In genomic region chr20:2693286-2693995, GRCh38 we compare ENCODE assay signal across 8 cellular contexts. TPM values are rescaled to one million over a fixed set of nuclear protein-coding genes. Genes with fewer than 3 reads are reported as not detected.
DNase-seq lines count a peak whose midpoint lies in the region; ATAC-seq and TF ChIP-seq lines count a peak whose summit lies in the region.

No MANE protein-coding gene starts in this region.

- peak overlapping the region; percentile 48 for H3K4me3 ChIP-seq in Caco-2 (ENCODE audit: low read depth, low read length)

- intact Hi-C loops in Caco-2 (cut with micrococcal nuclease; ENCODE audit: unreplicated experiment): no loop called here
- intact Hi-C loops in Right ventricle myocardium inferior (cut with DNase I): loop anchor here (5.0 kb wide), 1 partner anchor 49 kb away; no protein-coding TSS in a partner anchor
- intact Hi-C loops in posterior cingulate gyrus (cut with DNase I): loop anchor here (5.0 kb wide), 1 partner anchor 49 kb away; no protein-coding TSS in a partner anchor

- peaks cover 6% of the 10 kb centered on the region for H3K4me1 ChIP-seq in Caco-2

- H3K4me3 Mint-ChIP-seq in Caco-2 (ENCODE audit: unreplicated experiment): peak overlapping the region; percentile 8
- H3K4me3 Mint-ChIP-seq in activated T-cell treated with anti-CD3 and anti-CD28 coated beads, Interleukin-2, amount 50 U/mL, for 4 hours: no peak overlapping the region

- H3K36me3 ChIP-seq in Caco-2 (ENCODE audit: control insufficient read depth, insufficient read depth, low read length): no peaks in the 10 kb centered on the region

- H3K27ac Mint-ChIP-seq in Caco-2 (ENCODE audit: unreplicated experiment): no peak overlapping the region

- no peaks in the 10 kb centered on the region for H3K9me3 ChIP-seq in Caco-2

- H3K9me3 Mint-ChIP-seq in Caco-2 (ENCODE audit: unreplicated experiment): no peaks in the 10 kb centered on the region
- H3K9me3 Mint-ChIP-seq in activated T-cell treated with anti-CD3 and anti-CD28 coated beads, Interleukin-2, amount 50 U/mL, for 4 hours: no peaks in the 10 kb centered on the region

- H3K27me3 ChIP-seq in Caco-2 (replicated peaks; ENCODE audit: control insufficient read depth, insufficient read depth, low read length): peaks cover 1% of the 10 kb centered on the region

- CTCF ChIA-PET in Caco-2 (lab: Charles Lee): interaction anchor here (0.7 to 1.1 kb wide), 2 partner anchors 41 to 486 kb away, joined by 3 read pairs; no protein-coding TSS in a partner anchor

- peaks cover 17% of the 10 kb centered on the region for H3K27me3 Mint-ChIP-seq in Caco-2 (ENCODE audit: insufficient read depth, unreplicated experiment)
- H3K27me3 Mint-ChIP-seq in activated T-cell treated with anti-CD3 and anti-CD28 coated beads, Interleukin-2, amount 50 U/mL, for 4 hours (ENCODE audit: low read depth): peaks cover 42% of the 10 kb centered on the region

- H3K4me1 Mint-ChIP-seq in Caco-2 (ENCODE audit: low read depth, unreplicated experiment): peaks cover 12% of the 10 kb centered on the region
- H3K4me1 Mint-ChIP-seq in activated T-cell treated with anti-CD3 and anti-CD28 coated beads, Interleukin-2, amount 50 U/mL, for 4 hours (ENCODE audit: low read depth): peaks cover 12% of the 10 kb centered on the region

- DNase-seq in Caco-2: peak in 1 of 2 experiments; percentile 68
- DNase-seq in NCI-H2171 (lab: John Stamatoyannopoulos, UW): peak; percentile 71
- peak; percentile 43 for DNase-seq in activated T-cell treated with anti-CD3 and anti-CD28 coated beads, Interleukin-2, amount 50 U/mL, for 4 hours
- no peak for DNase-seq in Right ventricle myocardium inferior (ENCODE audit: missing footprints)
- DNase-seq in posterior cingulate gyrus: peak in 8 of 10 donors; percentile 39 to 93 (median 62)
- no peak for DNase-seq in HT-29 (ENCODE audit: low spot score)

- H3K36me3 Mint-ChIP-seq in Caco-2 (ENCODE audit: insufficient read depth, unreplicated experiment): peaks cover 5% of the 10 kb centered on the region
- peaks cover 2% of the 10 kb centered on the region for H3K36me3 Mint-ChIP-seq in activated T-cell treated with anti-CD3 and anti-CD28 coated beads, Interleukin-2, amount 50 U/mL, for 4 hours (ENCODE audit: insufficient read depth)

- peak; percentile 55 to 66 for ATAC-seq in activated T-cell treated with anti-CD3 and anti-CD28 coated beads, Interleukin-2, amount 50 U/mL, for 4 hours
- peak; percentile 59 for ATAC-seq in Right ventricle myocardium inferior
- no peak for ATAC-seq in GM21515 (IDR thresholded peaks at IDR 0.05; ENCODE audit: unreplicated experiment)
- no peak for ATAC-seq in HG02938 (IDR thresholded peaks at IDR 0.05; ENCODE audit: unreplicated experiment)

- no peak for TF ChIP-seq CTCF in Caco-2 (IDR thresholded peaks at IDR 0.05; ENCODE audit: insufficient read depth in 1 of 2, low read depth in 1 of 2, low read length in 1 of 2, severe bottlenecking in 1 of 2, unreplicated experiment in 1 of 2)

- POLR2A ChIA-PET in Caco-2 (lab: Charles Lee): interaction anchor here (1.0 kb wide), 1 partner anchor 41 kb away, joined by 16 read pairs; the partner anchor contains the start of gene NOP56

- BruUV-seq in Caco-2 (replicated peaks; lab: Mats Ljungman, UMichigan): no TSS peak

RNA-seq across cellular contexts. Expression of gene EBF4, which starts 0.9 kb away (rescaled TPM):
- total RNA-seq in Caco-2 (2022) (5.7 and 7.5 TPM in 2 replicates), Right ventricle myocardium inferior (4.7 TPM)
- total RNA-seq in activated T-cell treated with anti-CD3 and anti-CD28 coated beads, Interleukin-2, amount 50 U/mL, for 4 hours: 1 to 10 TPM in 1 of 3 donors, under 1 TPM in 2; 0.33 to 1.1 (median 0.76) TPM
- total RNA-seq in HT-29 (2014; rRNA removed; shearing (Covaris generic)): 0.03 and 0.23 TPM in 2 replicates

RNA-seq across cellular contexts. Expression of gene IDH3B, which starts 29.4 kb away (rescaled TPM):
- total RNA-seq in Caco-2 (2022) (123 and 137 TPM in 2 replicates), Right ventricle myocardium inferior (255 TPM)
- 100 to 1,000 TPM; 150 to 160 (median 158) TPM for total RNA-seq in activated T-cell treated with anti-CD3 and anti-CD28 coated beads, Interleukin-2, amount 50 U/mL, for 4 hours
- 139 and 146 TPM in 2 replicates for total RNA-seq in HT-29 (2014; rRNA removed; shearing (Covaris generic))

RNA-seq across cellular contexts. Expression of gene NOP56, which starts 41.0 kb away (rescaled TPM):
- total RNA-seq in Caco-2 (2022): 497 and 524 TPM in 2 replicates
- 1,000 to 10,000 TPM; 1,094 to 1,238 (median 1,145) TPM for total RNA-seq in activated T-cell treated with anti-CD3 and anti-CD28 coated beads, Interleukin-2, amount 50 U/mL, for 4 hours
- 46.7 TPM for total RNA-seq in Right ventricle myocardium inferior
- total RNA-seq in HT-29 (2014; rRNA removed; shearing (Covaris generic)): 365 and 383 TPM in 2 replicates

Comparison
In these comparisons a context has a peak if more than half of its experiments do, and no peak if none do; other contexts are left out.
1. DNase-seq: peak in NCI-H2171 (single experiment), activated T-cell treated with anti-CD3 and anti-CD28 coated beads, Interleukin-2, amount 50 U/mL, for 4 hours (single experiment) and posterior cingulate gyrus (8 of 10); none in Right ventricle myocardium inferior (single experiment) and HT-29 (single experiment).
2. ATAC-seq: peak in activated T-cell treated with anti-CD3 and anti-CD28 coated beads, Interleukin-2, amount 50 U/mL, for 4 hours (2 of 2) and Right ventricle myocardium inferior (single experiment); none in GM21515 (single experiment) and HG02938 (single experiment).